ENCODE assay signal across 8 cellular contexts in genomic region chr7:150974468-150975391, GRCh38. TPM values are rescaled to one million over a fixed set of nuclear protein-coding genes. Genes with fewer than 3 reads are reported as not detected.
A peak's percentile ranks its signal among the peaks of the same experiment; 100 is the strongest.
DNase-seq lines count a peak whose midpoint lies in the region; ATAC-seq and TF ChIP-seq lines count a peak whose summit lies in the region.

No MANE protein-coding gene starts in this region.

- H3K4me3 ChIP-seq in AG04450 (ENCODE audit: low read depth, low read length): peak overlapping the region; percentile 45
- peak overlapping the region; percentile 58 for H3K4me3 ChIP-seq in left ventricle myocardium inferior
- H3K4me3 ChIP-seq in gastrocnemius medialis: peak overlapping the region; percentile 24 to 40 (median 29)

- H3K27ac ChIP-seq in AG04450 (ENCODE audit: low read depth, low read length): no peak overlapping the region
- peak overlapping the region; percentile 96 for H3K27ac ChIP-seq in left ventricle myocardium inferior (replicated peaks)
- no peak overlapping the region for H3K27ac ChIP-seq in gastrocnemius medialis

- no peaks in the 10 kb centered on the region for H3K36me3 Mint-ChIP-seq in activated naive CD4-positive, alpha-beta T cell treated with anti-CD3 and anti-CD28 coated beads for 36 hours (ENCODE audit: low read depth)

- POLR2A ChIA-PET in AG04450 (lab: Yijun Ruan, JAX): no interaction called here

- TF ChIP-seq CTCF in AG04450 (IDR thresholded peaks at IDR 0.05; ENCODE audit: low read depth, low read length) (peak; percentile 30; the same call in 1 of the 2 replicates), left ventricle myocardium inferior (IDR thresholded peaks at IDR 0.05; ENCODE audit: borderline replicate concordance) (peak; percentile 41), gastrocnemius medialis (IDR thresholded peaks at IDR 0.05 in 4 of 5, conservative IDR thresholded peaks at IDR 0.05 in 1 of 5) (peak in 1 of 5 experiments; percentile 16)

- H3K4me3 Mint-ChIP-seq in activated naive CD4-positive, alpha-beta T cell treated with anti-CD3 and anti-CD28 coated beads for 36 hours: peak overlapping the region; percentile 79

- H3K4me1 ChIP-seq in left ventricle myocardium inferior: peaks cover 87% of the 10 kb centered on the region
- H3K4me1 ChIP-seq in gastrocnemius medialis: peaks cover 6 to 26% of the 10 kb centered on the region in 2 donors

- H3K27me3 ChIP-seq in AG04450 (ENCODE audit: control insufficient read depth, insufficient read depth, low read length) (peaks cover 81% of the 10 kb centered on the region), left ventricle myocardium inferior (ENCODE audit: low read depth) (peaks cover 80% of the 10 kb centered on the region), gastrocnemius medialis (peaks cover 49 to 71% (median 56%) of the 10 kb centered on the region in 3 donors)

- in situ Hi-C loops in GM18951 (cut with MboI; ENCODE audit: low sequenced_read_pairs, unreplicated experiment) (no loop called here), gastrocnemius medialis (cut with MboI; ENCODE audit: low sequenced_read_pairs in 4 of 4) (loop anchor here in 3 of 4 donors (25.0 kb wide), 1 partner anchor 187 kb away; no protein-coding TSS in a partner anchor)

- peaks cover 27% of the 10 kb centered on the region for H3K4me1 Mint-ChIP-seq in activated naive CD4-positive, alpha-beta T cell treated with anti-CD3 and anti-CD28 coated beads for 36 hours (ENCODE audit: low read depth)

- peak overlapping the region; percentile 36 for H3K27ac Mint-ChIP-seq in activated naive CD4-positive, alpha-beta T cell treated with anti-CD3 and anti-CD28 coated beads for 36 hours

- no peak for DNase-seq in AG04450 (ENCODE audit: low read depth, low spot score)
- peak; percentile 93 for DNase-seq in RPMI8226
- peak; percentile 78 for DNase-seq in activated naive CD4-positive, alpha-beta T cell treated with anti-CD3 and anti-CD28 coated beads for 36 hours
- peak; percentile 71 for DNase-seq in left ventricle myocardium inferior
- no peak for DNase-seq in gastrocnemius medialis
- no peak for DNase-seq in GF-D8 (lab: John Stamatoyannopoulos, UW)

- ATAC-seq in HG03439 (IDR thresholded peaks at IDR 0.05; ENCODE audit: unreplicated experiment) (peak; percentile 60), gastrocnemius medialis (no peak)

- CTCF ChIA-PET in AG04450 (lab: Charles Lee): interaction anchor here (1.2 to 1.4 kb wide), 4 partner anchors 10 to 15 kb away, joined by 3 to 13 read pairs (median 6); no protein-coding TSS in a partner anchor
- CTCF ChIA-PET in activated naive CD4-positive, alpha-beta T cell treated with anti-CD3 and anti-CD28 coated beads for 36 hours (lab: Charles Lee): interaction anchor here (0.9 to 4.2 kb wide), 7 partner anchors 9 to 137 kb away, joined by 3 to 29 read pairs (median 5); no protein-coding TSS in a partner anchor

- intact Hi-C loops in activated naive CD4-positive, alpha-beta T cell treated with anti-CD3 and anti-CD28 coated beads for 36 hours (cut with micrococcal nuclease): loop anchor here (1.0 kb wide), 2 partner anchors 12 to 44 kb away; no protein-coding TSS in a partner anchor
- intact Hi-C loops in left ventricle myocardium inferior (cut with micrococcal nuclease) (no loop called here), gastrocnemius medialis (cut with DNase I; ENCODE audit: low total_unique reads) (no loop called here)

- H3K27me3 Mint-ChIP-seq in activated naive CD4-positive, alpha-beta T cell treated with anti-CD3 and anti-CD28 coated beads for 36 hours (ENCODE audit: low read depth): peaks cover 25% of the 10 kb centered on the region

- TF ChIP-seq POLR2A in GM18951 (IDR thresholded peaks at IDR 0.05; ENCODE audit: extremely low read depth, insufficient read depth, insufficient read length) (peak; percentile 66), gastrocnemius medialis (IDR thresholded peaks at IDR 0.05) (no peak)

- H3K9me3 Mint-ChIP-seq in activated naive CD4-positive, alpha-beta T cell treated with anti-CD3 and anti-CD28 coated beads for 36 hours: no peaks in the 10 kb centered on the region

- H3K9me3 ChIP-seq in AG04450 (ENCODE audit: control insufficient read depth, insufficient read depth, low read length) (peaks cover 7% of the 10 kb centered on the region; the same call in 1 of the 2 replicates), left ventricle myocardium inferior (replicated peaks) (no peaks in the 10 kb centered on the region), gastrocnemius medialis (no peaks in the 10 kb centered on the region)

- H3K36me3 ChIP-seq in left ventricle myocardium inferior (no peaks in the 10 kb centered on the region), gastrocnemius medialis (no peaks in the 10 kb centered on the region)

RNA-seq across cellular contexts. Expression of gene KCNH2, which starts 3.4 kb away (rescaled TPM):
- 1.3 and 2.0 TPM in 2 replicates for polyA plus RNA-seq in AG04450 (2011; rRNA removed)
- polyA minus RNA-seq in AG04450 (2011; rRNA and poly(A)+ RNA removed): 1.6 and 1.7 TPM in 2 replicates
- total RNA-seq in activated naive CD4-positive, alpha-beta T cell treated with anti-CD3 and anti-CD28 coated beads for 36 hours: under 1 TPM; 0.17 to 0.19 TPM
- total RNA-seq in left ventricle myocardium inferior (94.1 TPM), gastrocnemius medialis (under 1 TPM in 3 of 4 donors, not detected in 1; 0.19 to 1.00 (median 0.46) TPM)

RNA-seq across cellular contexts. Expression of gene NOS3, which starts 16.1 kb away (rescaled TPM):
- polyA plus RNA-seq in AG04450 (2011; rRNA removed): 0.60 and 1.5 TPM in 2 replicates
- polyA minus RNA-seq in AG04450 (2011; rRNA and poly(A)+ RNA removed): 0.17 and 0.32 TPM in 2 replicates
- 1 to 10 TPM; 7.1 to 9.2 TPM for total RNA-seq in activated naive CD4-positive, alpha-beta T cell treated with anti-CD3 and anti-CD28 coated beads for 36 hours
- 12.6 TPM for total RNA-seq in left ventricle myocardium inferior
- total RNA-seq in gastrocnemius medialis: 10 to 100 TPM in 1 of 4 donors, 1 to 10 TPM in 3; 1.4 to 10.8 (median 4.2) TPM

RNA-seq across cellular contexts. Expression of gene ATG9B, which starts 49.6 kb away (rescaled TPM):
- polyA plus RNA-seq in AG04450 (2011; rRNA removed): 0.02 and 0.06 TPM in 2 replicates
- not detected in 2 replicates for polyA minus RNA-seq in AG04450 (2011; rRNA and poly(A)+ RNA removed)
- total RNA-seq in activated naive CD4-positive, alpha-beta T cell treated with anti-CD3 and anti-CD28 coated beads for 36 hours: 1 to 10 TPM; 2.8 to 4.0 TPM
- total RNA-seq in left ventricle myocardium inferior (not detected), gastrocnemius medialis (under 1 TPM in 1 of 4 donors, not detected in 3; 0.31 TPM)

RNA-seq across cellular contexts. Expression of gene ABCB8, which starts 53.5 kb away (rescaled TPM):
- 10.7 and 13.7 TPM in 2 replicates for polyA plus RNA-seq in AG04450 (2011; rRNA removed)
- polyA minus RNA-seq in AG04450 (2011; rRNA and poly(A)+ RNA removed): 20.3 and 25.0 TPM in 2 replicates
- total RNA-seq in activated naive CD4-positive, alpha-beta T cell treated with anti-CD3 and anti-CD28 coated beads for 36 hours: 10 to 100 TPM; 41.3 to 47.8 TPM
- 28.3 TPM for total RNA-seq in left ventricle myocardium inferior
- 10 to 100 TPM; 10.4 to 25.7 (median 16.2) TPM for total RNA-seq in gastrocnemius medialis

Comparison
In these comparisons a context has a peak if more than half of its experiments do, and no peak if none do; other contexts are left out.
1. DNase-seq: peak in RPMI8226 (single experiment), activated naive CD4-positive, alpha-beta T cell treated with anti-CD3 and anti-CD28 coated beads for 36 hours (single experiment) and left ventricle myocardium inferior (single experiment); none in AG04450 (single experiment), gastrocnemius medialis (0 of 2) and GF-D8 (single experiment).
2. RNA of gene KCNH2, which starts 3.4 kb away (total RNA-seq): 94.1 TPM in left ventricle myocardium inferior (single experiment); 0.19 to 1.00 TPM in gastrocnemius medialis and 0.17 to 0.19 TPM in activated naive CD4-positive, alpha-beta T cell treated with anti-CD3 and anti-CD28 coated beads for 36 hours; every median in the first group is over 10 times any median in the second.
3. Peak in every context shown above with its lines, with median percentiles within 50 percentile points of each other: H3K4me3 ChIP-seq.